1 cellular context compared by ENCODE assay signal in genomic region chr7:23226841-23227450, GRCh38.
TF ChIP-seq lines count a peak whose summit lies in the region.

No MANE protein-coding gene starts in this region.

TF ChIP-seq in GM12878, 131 proteins besides CTCF, POLR2A, EP300 and RAD21 (continued from another document):
- TF ChIP-seq BHLHE40 (IDR thresholded peaks at IDR 0.05; ENCODE audit: borderline replicate concordance in 1 of 2, low read depth in 2 of 2, low read length in 1 of 2) (no peak), E4F1 (IDR thresholded peaks at IDR 0.05; ENCODE audit: borderline replicate concordance, partially characterized antibody) (no peak), POLR2AphosphoS5 (IDR thresholded peaks at IDR 0.05; ENCODE audit: low read length) (no peak), ZNF384 (IDR thresholded peaks at IDR 0.05; ENCODE audit: borderline replicate concordance, low read depth, low read length) (no peak), RELA (IDR thresholded peaks at IDR 0.05; ENCODE audit: borderline replicate concordance, partially characterized antibody) (no peak), ATF7 (IDR thresholded peaks at IDR 0.05; ENCODE audit: low read depth) (no peak), KLF5 (IDR thresholded peaks at IDR 0.05; ENCODE audit: partially characterized antibody) (no peak), JUND (IDR thresholded peaks at IDR 0.05; ENCODE audit: low read depth, low read length) (no peak), CEBPZ (IDR thresholded peaks at IDR 0.05; ENCODE audit: low read depth, low read length) (no peak), TCF3 (IDR thresholded peaks at IDR 0.05; ENCODE audit: borderline replicate concordance, insufficient read depth, low read depth, low read length) (no peak), HDAC6 (IDR thresholded peaks at IDR 0.05; ENCODE audit: unreplicated experiment) (no peak)
